In the genomic region with DNA sequence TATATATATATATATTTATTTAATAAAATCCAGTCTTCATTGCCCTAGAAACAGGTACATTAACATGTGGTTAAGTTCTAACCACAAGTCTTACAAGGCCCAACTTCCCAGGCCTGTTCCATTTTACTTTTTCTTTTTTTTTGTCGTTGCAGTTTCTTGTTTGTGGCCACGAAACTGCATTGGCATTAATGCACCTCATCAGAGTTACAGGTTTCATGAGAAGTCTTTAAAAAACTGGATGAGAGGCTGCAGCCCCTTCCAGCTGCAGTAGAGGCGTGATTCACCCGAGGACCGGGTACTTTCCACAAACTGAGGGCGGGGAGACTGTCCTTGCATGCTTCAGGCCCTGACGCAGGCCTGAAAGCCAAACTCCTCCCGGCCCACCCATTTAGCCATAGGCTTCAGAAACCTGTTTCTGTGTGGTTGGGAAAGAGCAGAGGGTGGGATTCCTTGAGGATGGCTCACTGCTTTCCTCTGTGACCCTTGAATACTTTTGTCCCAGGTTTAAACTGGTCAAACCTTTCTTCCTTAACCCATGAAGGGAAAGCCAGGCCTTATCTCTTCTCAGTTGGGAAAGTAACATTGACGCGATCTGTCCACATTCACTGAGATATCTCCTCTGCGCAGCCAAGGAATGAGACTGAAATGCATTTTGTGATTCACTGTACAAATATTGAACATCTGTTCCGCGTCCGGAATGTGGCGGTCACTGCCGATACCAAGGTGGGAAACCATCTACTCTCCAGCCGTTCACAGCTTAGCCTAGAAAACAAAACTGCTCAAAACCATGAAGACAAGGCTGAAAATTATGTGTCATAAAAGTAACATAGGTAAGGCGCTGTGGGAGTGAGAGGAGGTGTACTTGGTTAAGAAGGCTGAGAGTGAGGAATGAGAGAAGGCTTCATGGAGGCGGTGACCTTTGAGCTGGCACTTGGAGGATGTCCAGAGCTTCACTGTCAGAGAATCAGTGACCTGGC, we compare ENCODE assay signal across 8 cellular contexts.
DNase-seq lines count a peak whose midpoint lies in the region; ATAC-seq, FAIRE-seq and TF ChIP-seq lines count a peak whose summit lies in the region.

No MANE protein-coding gene starts in this region.

- no peak overlapping the region for H2BK15ac ChIP-seq in H1 (ENCODE audit: low read length)

- H4K8ac ChIP-seq in H1 (ENCODE audit: extremely low read depth, insufficient read depth, low read length), result no peak overlapping the region

- TF ChIP-seq CTCF in GM23338 (conservative IDR thresholded peaks at IDR 0.05; ENCODE audit: low read depth in 2 of 2) (no peak), H1 (IDR thresholded peaks at IDR 0.05; ENCODE audit: control extremely low read depth in 1 of 3, insufficient read depth in 1 of 3, low read depth in 1 of 3, low read length in 3 of 3) (no peak)

- H4K20me1 ChIP-seq in GM23338 (replicated peaks; ENCODE audit: insufficient read depth), result no peaks in the 10 kb centered on the region
- no peaks in the 10 kb centered on the region for H4K20me1 ChIP-seq in H1 (replicated peaks in 1 of 2; ENCODE audit: control insufficient read depth in 1 of 2, insufficient read depth in 2 of 2, low read length in 2 of 2)

- H3K4me3 ChIP-seq in GM23338, result no peak overlapping the region
- H3K4me3 ChIP-seq in H1 (ENCODE audit: extremely low read depth in 1 of 4, insufficient read depth in 2 of 4, low read depth in 3 of 4, low read length in 4 of 4), result no peak overlapping the region

- no peaks in the 10 kb centered on the region for H3K36me3 Mint-ChIP-seq in GM23338 (ENCODE audit: low read depth)

- no peaks in the 10 kb centered on the region for H3K4me1 ChIP-seq in GM23338 (ENCODE audit: insufficient read depth)
- H3K4me1 ChIP-seq in H1 (replicated peaks in 1 of 4; ENCODE audit: control insufficient read depth in 3 of 4, insufficient read depth in 4 of 4, low read length in 3 of 4), result no peaks in the 10 kb centered on the region

- no peak overlapping the region for H4K5ac ChIP-seq in H1 (ENCODE audit: insufficient read length, low read depth, low read length)

- no peaks in the 10 kb centered on the region for H3F3A ChIP-seq in GM23338 (replicated peaks; ENCODE audit: low read depth)

- DNase-seq in GM23338 (ENCODE audit: low spot score), result no peak
- DNase-seq in activated CD4-positive, alpha-beta T cell treated with anti-CD3 and anti-CD28 coated beads for 1 hour, result peak; percentile 15
- DNase-seq in H1 (ENCODE audit: low read depth in 1 of 2, low spot score in 2 of 2), result peak in 1 of 2 experiments; percentile 10
- DNase-seq in stimulated activated CD4-positive, alpha-beta T cell treated with anti-CD3 and anti-CD28 coated beads, TNF-alpha, amount 100 ng/mL, for 4 hours (ENCODE audit: low read depth in 3 of 3), result peak; percentile 3 to 32 (median 4)
- no peak for DNase-seq in ecto neural progenitor cell (ENCODE audit: low spot score)
- DNase-seq in DMS153 (lab: John Stamatoyannopoulos, UW), result no peak

- H2BK20ac ChIP-seq in H1 (ENCODE audit: low read length), result no peak overlapping the region

- no peak overlapping the region for H4K91ac ChIP-seq in H1 (replicated peaks; ENCODE audit: insufficient read length, low read length)

- no peak for FAIRE-seq in H1 (lab: Jason Lieb, UNC)

- H3K56ac ChIP-seq in H1 (replicated peaks; ENCODE audit: insufficient read length, low read depth, low read length), result no peak overlapping the region

- no peak overlapping the region for H3K4ac ChIP-seq in H1 (replicated peaks; ENCODE audit: insufficient read length, low read depth, low read length)

- POLR2A ChIA-PET in H1 (lab: Charles Lee; ENCODE audit: partially characterized antibody), result interaction anchor here (1.1 kb wide), 1 partner anchor 14 kb away, joined by 3 read pairs; no protein-coding TSS in a partner anchor

- no peaks in the 10 kb centered on the region for H3K9me3 ChIP-seq in H1 (ENCODE audit: insufficient read depth in 2 of 2, low read depth in 1 of 2, low read length in 1 of 2)

- no peak for TF ChIP-seq EP300 in H1 (IDR thresholded peaks at IDR 0.05; ENCODE audit: borderline replicate concordance in 1 of 2, low read depth in 2 of 2, low read length in 2 of 2)

- H3K23ac ChIP-seq in H1 (ENCODE audit: insufficient read length), result no peak overlapping the region

- H3K4me2 ChIP-seq in GM23338, result no peak overlapping the region
- no peak overlapping the region for H3K4me2 ChIP-seq in H1 (ENCODE audit: insufficient read depth in 1 of 2, low read depth in 2 of 2, low read length in 2 of 2)

- no peaks in the 10 kb centered on the region for H3K27me3 ChIP-seq in GM23338 (ENCODE audit: insufficient read depth)
- no peaks in the 10 kb centered on the region for H3K27me3 ChIP-seq in H1 (replicated peaks in 1 of 4; ENCODE audit: control insufficient read depth in 3 of 4, extremely low read depth in 1 of 4, insufficient read depth in 3 of 4, low read length in 3 of 4)

- H2AK5ac ChIP-seq in H1 (ENCODE audit: low read depth, low read length), result no peak overlapping the region

- H3K36me3 ChIP-seq in GM23338 (ENCODE audit: insufficient read depth) (no peaks in the 10 kb centered on the region), H1 (ENCODE audit: control insufficient read depth in 2 of 4, insufficient read depth in 4 of 4, low read length in 3 of 4) (no peaks in the 10 kb centered on the region)

- H2AFZ ChIP-seq in GM23338 (peak overlapping the region; percentile 66; the same call in 1 of the 2 replicates), H1 (ENCODE audit: low read length) (peak overlapping the region; percentile 89; the same call in 1 of the 2 replicates)

- no peaks in the 10 kb centered on the region for H3K79me1 ChIP-seq in H1 (ENCODE audit: low read depth, low read length)

- TF ChIP-seq RAD21 in H1 (IDR thresholded peaks at IDR 0.05 in 1 of 2, conservative IDR thresholded peaks at IDR 0.05 in 1 of 2; ENCODE audit: low read depth in 2 of 2, low read length in 2 of 2), result no peak

- no peak overlapping the region for H2BK5ac ChIP-seq in H1 (ENCODE audit: low read depth, low read length)

- H3K4me1 Mint-ChIP-seq in GM23338, result no peaks in the 10 kb centered on the region

- CTCF ChIA-PET in H1 (lab: Charles Lee; ENCODE audit: partially characterized antibody), result no interaction called here

- H2BK12ac ChIP-seq in H1 (ENCODE audit: low read depth, low read length), result no peak overlapping the region; the same call in 1 of the 2 replicates

- H3K27ac ChIP-seq in GM23338 (ENCODE audit: low read depth) (no peak overlapping the region), H1 (ENCODE audit: low read depth, low read length) (no peak overlapping the region)

- no peak for TF ChIP-seq POLR2A in H1 (IDR thresholded peaks at IDR 0.05; ENCODE audit: control extremely low read depth in 1 of 2, low read depth in 2 of 2, low read length in 2 of 2)

- H2BK120ac ChIP-seq in H1 (replicated peaks; ENCODE audit: low read depth, low read length), result no peak overlapping the region

- ATAC-seq in GM23338, result no peak
- no peak for ATAC-seq in GM19467 (IDR thresholded peaks at IDR 0.05; ENCODE audit: unreplicated experiment)
- no peak for ATAC-seq in GM21717 (IDR thresholded peaks at IDR 0.05; ENCODE audit: unreplicated experiment)

- peaks cover 7% of the 10 kb centered on the region; the same call in 1 of the 3 replicates for H3K9me3 Mint-ChIP-seq in GM23338

- no peak overlapping the region for H3K4me3 Mint-ChIP-seq in GM23338

- 91% methylated on average over 19 of the region's 19 CpGs; no CpG with 5 or more reads in 1 of the 2 experiments for WGBS in H1 (ENCODE audit: extremely low coverage in 1 of 2, insufficient coverage in 1 of 2, insufficient read length in 1 of 2, insufficient replicate concordance in 2 of 2, low coverage in 1 of 2, low lambda C conversion rate in 2 of 2, missing lambda C conversion rate in 1 of 2), 2 experiments

- no peak overlapping the region for H3K27ac Mint-ChIP-seq in GM23338

- H3K79me2 ChIP-seq in GM23338 (replicated peaks; ENCODE audit: insufficient read depth) (no peaks in the 10 kb centered on the region), H1 (ENCODE audit: control insufficient read depth in 1 of 2, insufficient read depth in 2 of 2, low read length in 2 of 2) (no peaks in the 10 kb centered on the region)

- H3K14ac ChIP-seq in H1 (ENCODE audit: insufficient read length), result no peak overlapping the region

- no peak overlapping the region for H3K18ac ChIP-seq in H1 (ENCODE audit: extremely low read depth, low read length)

- 0 out of 7 replicates have a peak overlapping the region, but pooled peaks of 1 of the 4 experiments have one; percentile 3 for H3K9ac ChIP-seq in H1 (replicated peaks in 1 of 4; ENCODE audit: extremely low read depth in 1 of 4, low read depth in 3 of 4, low read length in 3 of 4)

- no peaks in the 10 kb centered on the region for H3K23me2 ChIP-seq in H1 (ENCODE audit: low read depth, low read length)

- H3K27me3 Mint-ChIP-seq in GM23338 (ENCODE audit: insufficient read depth, low read depth, poor library complexity), result peaks cover 1% of the 10 kb centered on the region

- H3K9me2 ChIP-seq in GM23338 (ENCODE audit: insufficient read depth), result no peaks in the 10 kb centered on the region

TF ChIP-seq in GM23338, 12 proteins besides CTCF, POLR2A, EP300 and RAD21 (continues in another document):
- no peak for TF ChIP-seq ZNF331 (CRISPR knock-in tag; IDR thresholded peaks at IDR 0.05; ENCODE audit: low read depth)

TF ChIP-seq in H1, 55 proteins besides CTCF, POLR2A, EP300 and RAD21 (continues in another document):
- TF ChIP-seq RFX5 (IDR thresholded peaks at IDR 0.05; ENCODE audit: borderline replicate concordance, low read depth, low read length) (no peak), TEAD4 (IDR thresholded peaks at IDR 0.05; ENCODE audit: low read depth, low read length) (no peak), CHD1 (IDR thresholded peaks at IDR 0.05; ENCODE audit: low read depth, low read length) (no peak), E2F6 (IDR thresholded peaks at IDR 0.05) (no peak), RXRA (IDR thresholded peaks at IDR 0.05; ENCODE audit: insufficient read depth, low read depth, low read length) (no peak), JUN (IDR thresholded peaks at IDR 0.05; ENCODE audit: low read depth, low read length) (no peak), SIX5 (IDR thresholded peaks at IDR 0.05; ENCODE audit: low read depth, low read length) (no peak), TCF12 (IDR thresholded peaks at IDR 0.05; ENCODE audit: low read depth, low read length) (no peak), MAFK (IDR thresholded peaks at IDR 0.05; ENCODE audit: low read depth, low read length) (no peak), ASH2L (IDR thresholded peaks at IDR 0.05; ENCODE audit: low read length) (no peak)
- TF ChIP-seq, protein P1, sequence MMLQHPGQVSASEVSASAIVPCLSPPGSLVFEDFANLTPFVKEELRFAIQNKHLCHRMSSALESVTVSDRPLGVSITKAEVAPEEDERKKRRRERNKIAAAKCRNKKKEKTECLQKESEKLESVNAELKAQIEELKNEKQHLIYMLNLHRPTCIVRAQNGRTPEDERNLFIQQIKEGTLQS (IDR thresholded peaks at IDR 0.05; ENCODE audit: insufficient read depth, low read depth, low read length), result no peak

Comparison
In these comparisons a context has a peak if more than half of its experiments do, and no peak if none do; other contexts are left out.
1. DNase-seq: peak in activated CD4-positive, alpha-beta T cell treated with anti-CD3 and anti-CD28 coated beads for 1 hour (single experiment) and stimulated activated CD4-positive, alpha-beta T cell treated with anti-CD3 and anti-CD28 coated beads, TNF-alpha, amount 100 ng/mL, for 4 hours (3 of 3); none in GM23338 (single experiment), ecto neural progenitor cell (single experiment) and DMS153 (single experiment).